In genomic region chr4:152972821-152973613, GRCh38 we compare ENCODE assay signal across 13 cellular contexts. TPM values are rescaled to one million over a fixed set of nuclear protein-coding genes. Genes with fewer than 3 reads are reported as not detected.
DNase-seq lines count a peak whose midpoint lies in the region; ATAC-seq, FAIRE-seq and TF ChIP-seq lines count a peak whose summit lies in the region.
"Had no signal": no experiment of that assay in that cellular context is flagged by ENCODE, and none has a peak within 500 bp of the region (broad histone marks: within the 10 kb centered on the region; RNA-seq: fewer than 3 reads in every experiment).

No MANE protein-coding gene starts in this region.

- no peak for TF ChIP-seq POLR2A in GM12892 (IDR thresholded peaks at IDR 0.05; ENCODE audit: low read depth, low read length)

- no peaks in the 10 kb centered on the region for H3K9me3 ChIP-seq in SJSA1 (replicated peaks)

- ATAC-seq in sciatic nerve (peak; percentile 56), GM19455 (IDR thresholded peaks at IDR 0.05; ENCODE audit: unreplicated experiment) (no peak)
- ATAC-seq: activated CD8-positive, alpha-beta T cell treated with anti-CD3 and anti-CD28 coated beads for 36 hours; HCT116 had no signal

- intact Hi-C loops in sciatic nerve (cut with DNase I) = no loop called here

- no peak for FAIRE-seq in GM12892 (lab: Jason Lieb, UNC)

- DNase-seq in ELR (ENCODE audit: low read depth) (peak; percentile 86), SJSA1 (ENCODE audit: low read depth in 1 of 2, low spot score in 2 of 2) (peak; percentile 67 to 80), fibroblast of the conjunctiva (ENCODE audit: low read depth) (peak; percentile 48), sciatic nerve (ENCODE audit: low spot score) (no peak), NCI-H2081 treated with DMSO at 0.1 percent for 48 hours (lab: John Stamatoyannopoulos, UW) (no peak), GM12892 (ENCODE audit: insufficient read length) (no peak)
- DNase-seq in activated CD4-positive, alpha-beta T cell treated with anti-CD3 and anti-CD28 coated beads, Interleukin-2, amount 50 U/mL, for 1 hour = no peak
- DNase-seq: activated CD8-positive, alpha-beta T cell treated with anti-CD3 and anti-CD28 coated beads for 36 hours; DMS79; SHP77 treated with DMSO at 0.1 percent for 48 hours had no signal

- no peaks in the 10 kb centered on the region for H3K36me3 ChIP-seq in SJSA1

- H3K4me1 ChIP-seq in SJSA1 (replicated peaks) = peaks cover 49% of the 10 kb centered on the region

- no peak overlapping the region for H3K4me3 ChIP-seq in SJSA1

- H3K27me3 ChIP-seq in SJSA1 (replicated peaks) = no peaks in the 10 kb centered on the region

- peak overlapping the region; percentile 50 for H3K27ac ChIP-seq in SJSA1
- H3K27ac ChIP-seq: HL-60 had no signal

RNA-seq across cellular contexts. Expression of gene FHDC1, which starts 36.9 kb away (rescaled TPM):
- total RNA-seq in SJSA1 (2014; rRNA removed; shearing (Covaris generic)) = 0.03 TPM in 1 of 2 replicates, not detected in the other
- 3.9 TPM for total RNA-seq in sciatic nerve
- polyA plus RNA-seq in GM12892 (2012; ENCODE audit: missing spikeins) = 0.06 TPM

Comparison
In these comparisons a context has a peak if more than half of its experiments do, and no peak if none do; other contexts are left out.
1. DNase-seq: peak in ELR (single experiment), SJSA1 (2 of 2) and fibroblast of the conjunctiva (single experiment); none in sciatic nerve (single experiment), NCI-H2081 treated with DMSO at 0.1 percent for 48 hours (single experiment), GM12892 (single experiment) and activated CD4-positive, alpha-beta T cell treated with anti-CD3 and anti-CD28 coated beads, Interleukin-2, amount 50 U/mL, for 1 hour (single experiment).